ENCODE assay signal across 15 cellular contexts in the genomic region with DNA sequence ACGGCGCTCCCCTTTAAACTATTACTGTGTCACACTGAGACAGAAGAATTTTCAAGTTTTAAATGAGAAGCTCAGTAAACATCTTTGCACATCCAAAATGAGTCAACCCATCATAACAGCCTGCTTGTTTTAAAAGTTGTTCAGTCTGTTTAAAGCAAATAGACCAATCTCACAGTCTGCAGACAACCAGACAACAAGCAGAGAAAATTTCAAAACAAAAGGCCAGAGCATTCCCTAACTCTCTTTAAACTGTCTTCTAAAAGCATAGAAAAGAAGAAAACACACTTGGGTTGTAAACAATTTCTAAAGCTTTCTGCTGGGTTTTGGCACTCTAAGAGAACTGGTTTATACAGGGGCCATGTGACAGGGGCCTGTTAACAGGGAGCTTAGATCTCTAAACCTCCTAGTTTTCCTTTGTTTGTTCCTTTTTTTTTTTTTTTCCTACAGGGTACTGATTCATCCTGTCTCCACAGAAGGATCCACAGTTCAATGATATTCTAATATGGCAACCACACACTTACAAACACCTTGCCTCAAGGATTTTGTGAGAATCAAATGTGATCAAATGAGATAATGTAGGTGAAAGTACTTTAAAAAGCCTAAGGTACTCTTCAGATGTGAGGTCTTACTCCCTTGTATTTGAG.
A peak's percentile ranks its signal among the peaks of the same experiment; 100 is the strongest.
DNase-seq lines count a peak whose midpoint lies in the region; ATAC-seq and TF ChIP-seq lines count a peak whose summit lies in the region.
"Had no signal": no experiment of that assay in that cellular context is flagged by ENCODE, and none has a peak within 500 bp of the region (broad histone marks: within the 10 kb centered on the region; RNA-seq: fewer than 3 reads in every experiment).

No MANE protein-coding gene starts in this region.

- peak overlapping the region; percentile 67; the same call in 1 of the 2 replicates for H3K27ac ChIP-seq in IMR-90 (ENCODE audit: insufficient read depth, low read length)
- no peak overlapping the region for H3K27ac ChIP-seq in mesenchymal stem cell (ENCODE audit: low read length, poor library complexity, severe bottlenecking)
- H3K27ac ChIP-seq in tibial nerve = peak overlapping the region in 3 of 4 donors; percentile 6 to 97 (median 93)
- peak overlapping the region in 1 of 12 donors; percentile 90 for H3K27ac ChIP-seq in heart left ventricle
- H3K27ac ChIP-seq: thyroid gland had no signal

- peak overlapping the region; percentile 18; the same call in 1 of the 2 replicates for H3K9ac ChIP-seq in IMR-90 (ENCODE audit: low read depth, low read length)
- peak overlapping the region; percentile 64 for H3K9ac ChIP-seq in mesenchymal stem cell (ENCODE audit: low read length)

- no peak for TF ChIP-seq RAD21 in IMR-90 (IDR thresholded peaks at IDR 0.05; ENCODE audit: low read length)

- ATAC-seq in IMR-90 (ENCODE audit: low read depth) (no peak), esophagus mucosa (no peak), heart left ventricle (no peak)
- ATAC-seq: activated naive CD4-positive, alpha-beta T cell treated with anti-CD3 and anti-CD28 coated beads, Interleukin-2, amount 50 U/mL, for 72 hours had no signal

- H2BK12ac ChIP-seq in mesenchymal stem cell (ENCODE audit: low read length in 2 of 2) = no peak overlapping the region

- no peaks in the 10 kb centered on the region for H4K20me1 ChIP-seq in IMR-90 (ENCODE audit: insufficient read depth, low read length)

- POLR2A ChIA-PET in IMR-90 (lab: Charles Lee; ENCODE audit: unreplicated experiment) = interaction anchor here (0.6 kb wide), 1 partner anchor 17 kb away, joined by 3 read pairs; no protein-coding TSS in a partner anchor

- H2BK5ac ChIP-seq in IMR-90 (ENCODE audit: low read depth, low read length, poor library complexity, severe bottlenecking) = peak overlapping the region; percentile 78
- H2BK5ac ChIP-seq in mesenchymal stem cell (ENCODE audit: low read depth, low read length, poor library complexity, severe bottlenecking) = no peak overlapping the region

- DNase-seq in IMR-90 (no peak), mesenchymal stem cell (peak; percentile 54), tibial nerve (ENCODE audit: low spot score in 2 of 2) (no peak), heart left ventricle (no peak)
- no peak for DNase-seq in activated CD4-positive, alpha-beta T cell treated with anti-CD3 and anti-CD28 coated beads, Interleukin-2, amount 50 U/mL, for 4 hours
- no peak for DNase-seq in activated naive CD4-positive, alpha-beta T cell treated with anti-CD3 and anti-CD28 coated beads, Interleukin-2, amount 50 U/mL, for 16 hours
- DNase-seq: activated T-cell treated with anti-CD3 and anti-CD28 coated beads, Interleukin-2, amount 50 U/mL, for 1 hour; effector CD4-positive, alpha-beta T cell; kidney glomerular epithelial cell; NCI-H1048; NCI-H2171 treated with DMSO at 0.1 percent for 48 hours; thyroid gland had no signal

- H3K4ac ChIP-seq in IMR-90 (ENCODE audit: low read depth, low read length) = peak overlapping the region; percentile 74; the same call in 1 of the 2 replicates
- no peak overlapping the region for H3K4ac ChIP-seq in mesenchymal stem cell (ENCODE audit: low read depth in 1 of 2, low read length in 2 of 2)

- H3K27me3 ChIP-seq in IMR-90 (ENCODE audit: control insufficient read depth, insufficient read depth, low read length) = no peaks in the 10 kb centered on the region
- no peaks in the 10 kb centered on the region for H3K27me3 ChIP-seq in mesenchymal stem cell (ENCODE audit: control insufficient read depth in 1 of 2, insufficient read depth in 1 of 2, low read length in 2 of 2)
- H3K27me3 ChIP-seq in tibial nerve = no peaks in the 10 kb centered on the region
- H3K27me3 ChIP-seq in heart left ventricle = no peaks in the 10 kb centered on the region
- H3K27me3 ChIP-seq: thyroid gland had no signal

- TF ChIP-seq CTCF in IMR-90 (conservative IDR thresholded peaks at IDR 0.05; ENCODE audit: low read depth, low read length) (no peak), brain (conservative IDR thresholded peaks at IDR 0.05) (no peak), tibial nerve (IDR thresholded peaks at IDR 0.05) (no peak), heart left ventricle (IDR thresholded peaks at IDR 0.05) (no peak)

- H2BK120ac ChIP-seq in IMR-90 (ENCODE audit: low read depth, low read length) (peak overlapping the region; percentile 94), mesenchymal stem cell (ENCODE audit: low read depth, low read length) (no peak overlapping the region)

- H4K5ac ChIP-seq in IMR-90 (ENCODE audit: low read depth, low read length) = peak overlapping the region; percentile 49; the same call in 1 of the 2 replicates

- peaks cover 17% of the 10 kb centered on the region for H3K9me1 ChIP-seq in IMR-90 (ENCODE audit: insufficient read depth, low read length)

- H4K91ac ChIP-seq in IMR-90 (ENCODE audit: insufficient read depth, low read depth, low read length) = peak overlapping the region; percentile 20
- no peak overlapping the region for H4K91ac ChIP-seq in mesenchymal stem cell (ENCODE audit: low read length)

- no TSS peak for BruUV-seq in IMR-90 (replicated peaks; lab: Mats Ljungman, UMichigan)

- H3K9me3 ChIP-seq in IMR-90 (ENCODE audit: control insufficient read depth, insufficient read depth, low read length) = no peaks in the 10 kb centered on the region
- H3K9me3 ChIP-seq in mesenchymal stem cell (ENCODE audit: control insufficient read depth, low read length) = no peaks in the 10 kb centered on the region
- H3K9me3 ChIP-seq in tibial nerve = no peaks in the 10 kb centered on the region
- H3K9me3 ChIP-seq in heart left ventricle = no peaks in the 10 kb centered on the region
- H3K9me3 ChIP-seq: thyroid gland had no signal

- intact Hi-C loops in IMR-90 (cut with micrococcal nuclease) = loop anchor here (1.0 to 10.0 kb wide), 3 partner anchors 101 to 597 kb away; no protein-coding TSS in a partner anchor
- intact Hi-C loops in heart left ventricle (cut with DNase I) = loop anchor here (2.0 to 10.0 kb wide), 17 partner anchors 68 to 600 kb away; a partner anchor contains a TSS

- H3K4me3 Mint-ChIP-seq in brain = no peak overlapping the region

- no peaks in the 10 kb centered on the region for H3K36me3 Mint-ChIP-seq in brain
- H3K36me3 Mint-ChIP-seq: activated naive CD4-positive, alpha-beta T cell treated with anti-CD3 and anti-CD28 coated beads, Interleukin-2, amount 50 U/mL, for 72 hours had no signal

- H2AFZ ChIP-seq in IMR-90 (replicated peaks; ENCODE audit: low read length, poor library complexity) (no peak overlapping the region), mesenchymal stem cell (ENCODE audit: low read depth, low read length) (no peak overlapping the region)

- TF ChIP-seq POLR2A in IMR-90 (IDR thresholded peaks at IDR 0.05; ENCODE audit: low read depth, low read length) (no peak), tibial nerve (IDR thresholded peaks at IDR 0.05) (no peak), heart left ventricle (IDR thresholded peaks at IDR 0.05) (no peak)

- H3K36me3 ChIP-seq in IMR-90 (ENCODE audit: control insufficient read depth, insufficient read depth, low read length) (no peaks in the 10 kb centered on the region), mesenchymal stem cell (ENCODE audit: control insufficient read depth in 1 of 2, insufficient read depth in 2 of 2, low read depth in 1 of 2, low read length in 2 of 2) (no peaks in the 10 kb centered on the region), tibial nerve (no peaks in the 10 kb centered on the region), heart left ventricle (no peaks in the 10 kb centered on the region)
- H3K36me3 ChIP-seq: thyroid gland had no signal

- H2BK20ac ChIP-seq in IMR-90 (ENCODE audit: low read depth, low read length) = peak overlapping the region; percentile 94; the same call in 1 of the 2 replicates

- in situ Hi-C loops in IMR-90 (cut with MboI; ENCODE audit: low sequenced_read_pairs) = loop anchor here (5.0 to 10.0 kb wide), 3 partner anchors 102 to 520 kb away; a partner anchor contains a TSS

- peak overlapping the region; percentile 60; the same call in 1 of the 2 replicates for H2AK5ac ChIP-seq in IMR-90 (ENCODE audit: low read depth, low read length)
- no peak overlapping the region for H2AK5ac ChIP-seq in mesenchymal stem cell (ENCODE audit: low read length, severe bottlenecking)

- H3K4me2 ChIP-seq in IMR-90 (ENCODE audit: low read depth, low read length) = no peak overlapping the region
- H3K4me2 ChIP-seq in mesenchymal stem cell (ENCODE audit: low read length, poor library complexity, severe bottlenecking) = no peak overlapping the region

- H3K18ac ChIP-seq in IMR-90 (ENCODE audit: low read depth, low read length) = peak overlapping the region; percentile 60; the same call in 1 of the 2 replicates
- no peak overlapping the region for H3K18ac ChIP-seq in mesenchymal stem cell (ENCODE audit: low read depth in 1 of 2, low read length in 2 of 2)

- peaks cover 6% of the 10 kb centered on the region for H3K27me3 Mint-ChIP-seq in brain

- CTCF ChIA-PET in IMR-90 (lab: Yijun Ruan, JAX) = interaction anchor here (1.3 to 1.9 kb wide), 4 partner anchors 73 to 107 kb away, joined by 3 to 7 read pairs (median 3); no protein-coding TSS in a partner anchor

- no peak overlapping the region for H2AK9ac ChIP-seq in IMR-90 (replicated peaks; ENCODE audit: low read depth, low read length, poor library complexity)

- WGBS in IMR-90 (ENCODE audit: extremely low coverage in 2 of 2, insufficient read length in 1 of 2), 2 experiments = 63% methylated on average over 2 of the region's 2 CpGs; no CpG with 5 or more reads in 1 of the 2 experiments
- 68% methylated on average over 2 of the region's 2 CpGs for WGBS in mesenchymal stem cell
- WGBS in tibial nerve, 2 donors = 74 to 81% methylated on average over 2 of the region's 2 CpGs
- WGBS in heart left ventricle, 4 donors = 93 to 99% (median 96%) methylated on average over 2 of the region's 2 CpGs

- H2BK15ac ChIP-seq in IMR-90 (ENCODE audit: low read depth, low read length) (peak overlapping the region; percentile 72; the same call in 2 of the 3 replicates), mesenchymal stem cell (ENCODE audit: low read depth, poor library complexity, severe bottlenecking) (no peak overlapping the region)

- dilution Hi-C loops in IMR-90 (cut with HindIII; ENCODE audit: low sequenced_read_pairs, unreplicated experiment) = no loop called here

- H3K9me3 Mint-ChIP-seq in brain = no peaks in the 10 kb centered on the region
- H3K9me3 Mint-ChIP-seq: activated naive CD4-positive, alpha-beta T cell treated with anti-CD3 and anti-CD28 coated beads, Interleukin-2, amount 50 U/mL, for 72 hours had no signal

- H3K79me1 ChIP-seq in IMR-90 (ENCODE audit: low read depth in 1 of 2, low read length in 2 of 2) (0 out of 4 replicates have a peak, but pooled peaks cover 0 to 4% of the 10 kb centered on the region in 2 experiments), mesenchymal stem cell (replicated peaks; ENCODE audit: low read length, poor library complexity, severe bottlenecking) (no peaks in the 10 kb centered on the region)

- peak overlapping the region; percentile 55 to 75 for H4K8ac ChIP-seq in IMR-90 (ENCODE audit: low read depth in 2 of 2, low read length in 2 of 2)
- H4K8ac ChIP-seq in mesenchymal stem cell (ENCODE audit: low read length) = no peak overlapping the region

- H3K4me1 Mint-ChIP-seq in brain = peaks cover 70% of the 10 kb centered on the region

- TF ChIP-seq EP300 in tibial nerve (IDR thresholded peaks at IDR 0.05) = no peak

- peak overlapping the region; percentile 23 to 91 (median 59) for H3K27ac Mint-ChIP-seq in brain
- H3K27ac Mint-ChIP-seq: activated naive CD4-positive, alpha-beta T cell treated with anti-CD3 and anti-CD28 coated beads, Interleukin-2, amount 50 U/mL, for 72 hours had no signal

- H3K56ac ChIP-seq in IMR-90 (ENCODE audit: extremely low read depth, insufficient read depth, low read length) = peak overlapping the region; percentile 50

- H3K23ac ChIP-seq in IMR-90 (ENCODE audit: low read depth, low read length) (peak overlapping the region; percentile 62; the same call in 1 of the 2 replicates), mesenchymal stem cell (ENCODE audit: low read length in 2 of 2) (no peak overlapping the region)

- peaks cover 26% of the 10 kb centered on the region for H3K4me1 ChIP-seq in IMR-90 (ENCODE audit: control insufficient read depth, insufficient read depth, low read length)
- peaks cover 20% of the 10 kb centered on the region for H3K4me1 ChIP-seq in mesenchymal stem cell (ENCODE audit: control insufficient read depth, insufficient read depth, low read depth, low read length)
- peaks cover 0 to 20% (median 4%) of the 10 kb centered on the region in 4 donors for H3K4me1 ChIP-seq in tibial nerve
- H3K4me1 ChIP-seq in heart left ventricle = peaks cover 0 to 22% (median 9%) of the 10 kb centered on the region in 12 donors

- H3K14ac ChIP-seq in IMR-90 (replicated peaks; ENCODE audit: low read depth, low read length) (peak overlapping the region; percentile 73; the same call in 1 of the 2 replicates), mesenchymal stem cell (ENCODE audit: low read length in 2 of 2) (no peak overlapping the region)

- H3K4me3 ChIP-seq in IMR-90 (ENCODE audit: insufficient read depth, low read depth, low read length) (no peak overlapping the region), mesenchymal stem cell (ENCODE audit: insufficient read depth in 1 of 2, low read depth in 1 of 2, low read length in 2 of 2) (no peak overlapping the region), tibial nerve (no peak overlapping the region), heart left ventricle (no peak overlapping the region)
- H3K4me3 ChIP-seq: thyroid gland had no signal
